Comparison of ENCODE assay signal across 7 cellular contexts in genomic region chr3:158802399-158803023, GRCh38. TPM values are rescaled to one million over a fixed set of nuclear protein-coding genes. Genes with fewer than 3 reads are reported as not detected.
DNase-seq lines count a peak whose midpoint lies in the region; ATAC-seq, FAIRE-seq and TF ChIP-seq lines count a peak whose summit lies in the region.

No MANE protein-coding gene starts in this region.

- no peak overlapping the region for H2BK5ac ChIP-seq in trophoblast cell (ENCODE audit: low read depth, low read length, poor library complexity)

- CTCF ChIA-PET in activated CD4-positive, alpha-beta memory T cell treated with anti-CD3 and anti-CD28 coated beads for 36 hours (lab: Charles Lee) = interaction anchor here (1.2 to 4.9 kb wide), 5 partner anchors 9 to 159 kb away, joined by 3 to 40 read pairs (median 14); partner anchors contain the start of gene GFM1

- ATAC-seq in GM21528 (IDR thresholded peaks at IDR 0.05; ENCODE audit: low FRiP score, unreplicated experiment) = peak; percentile 48

- H3K36me3 Mint-ChIP-seq in activated CD4-positive, alpha-beta memory T cell treated with anti-CD3 and anti-CD28 coated beads for 36 hours = peaks cover 14% of the 10 kb centered on the region

- no peaks in the 10 kb centered on the region for H3K9me3 ChIP-seq in HUES64 (ENCODE audit: insufficient read depth, low read depth, low read length)
- H3K9me3 ChIP-seq in trophoblast cell (ENCODE audit: insufficient read depth, low read depth, low read length) = peaks cover 3% of the 10 kb centered on the region

- no peak overlapping the region for H3K27ac ChIP-seq in HUES64 (ENCODE audit: low read depth, low read length)
- no peak overlapping the region for H3K27ac ChIP-seq in trophoblast cell (ENCODE audit: low read depth, low read length)

- H3K14ac ChIP-seq in trophoblast cell (ENCODE audit: low read length) = peak overlapping the region; percentile 23

- H3K79me2 ChIP-seq in trophoblast cell (ENCODE audit: control insufficient read depth, insufficient read depth, low read length, poor library complexity) = peaks cover 4% of the 10 kb centered on the region

- H3K18ac ChIP-seq in trophoblast cell (ENCODE audit: low read length) = no peak overlapping the region

- no peak overlapping the region for H2BK12ac ChIP-seq in trophoblast cell (ENCODE audit: low read length)

- POLR2A ChIA-PET in activated CD4-positive, alpha-beta memory T cell treated with anti-CD3 and anti-CD28 coated beads for 36 hours (lab: Charles Lee) = interaction anchor here (1.2 to 1.5 kb wide), 2 partner anchors 10 to 158 kb away, joined by 3 to 6 read pairs; partner anchors contain the start of gene GFM1

- 30% methylated on average over 23 of the region's 23 CpGs for WGBS in HUES64
- no CpG with 5 or more reads among the region's 23 CpGs for WGBS in trophoblast cell (ENCODE audit: extremely low coverage, insufficient coverage, insufficient read length)

- no peak overlapping the region for H3K4ac ChIP-seq in trophoblast cell (ENCODE audit: low read depth, low read length)

- H3K27ac Mint-ChIP-seq in activated CD4-positive, alpha-beta memory T cell treated with anti-CD3 and anti-CD28 coated beads for 36 hours = peak overlapping the region; percentile 18

- peaks cover 23% of the 10 kb centered on the region for H3K4me1 Mint-ChIP-seq in activated CD4-positive, alpha-beta memory T cell treated with anti-CD3 and anti-CD28 coated beads for 36 hours (ENCODE audit: low read depth)

- FAIRE-seq in GM12892 (lab: Jason Lieb, UNC) = peak; percentile 53

- H3K23ac ChIP-seq in trophoblast cell (ENCODE audit: low read length) = no peak overlapping the region

- H4K8ac ChIP-seq in trophoblast cell (ENCODE audit: low read depth, low read length) = peak overlapping the region; percentile 78

- H2AFZ ChIP-seq in trophoblast cell (ENCODE audit: insufficient read depth, low read length, poor library complexity) = peak overlapping the region; percentile 86

- intact Hi-C loops in activated CD4-positive, alpha-beta memory T cell treated with anti-CD3 and anti-CD28 coated beads for 36 hours (cut with micrococcal nuclease) = loop anchor here (5.0 to 10.0 kb wide), 3 partner anchors 160 to 1762 kb away; partner anchors contain the start of genes GFM1, IFT80, KPNA4 and SMC4

- H2AK5ac ChIP-seq in trophoblast cell (ENCODE audit: low read length) = no peak overlapping the region

- peak; percentile 15 for DNase-seq in GM12892 (ENCODE audit: insufficient read length)
- peak; percentile 21 for DNase-seq in activated CD4-positive, alpha-beta memory T cell treated with anti-CD3 and anti-CD28 coated beads for 36 hours
- peak; percentile 42 for DNase-seq in globus pallidus (ENCODE audit: low spot score)
- DNase-seq in trophoblast cell = peak in 1 of 2 donors; percentile 51
- no peak for DNase-seq in EL

- H3K4me3 ChIP-seq in HUES64 (ENCODE audit: low read length) (peak overlapping the region; percentile 88), trophoblast cell (ENCODE audit: low read depth, low read length) (peak overlapping the region; percentile 83)

- TF ChIP-seq POLR2A in GM12892 (IDR thresholded peaks at IDR 0.05; ENCODE audit: low read depth, low read length) = no peak

- H3K4me1 ChIP-seq in HUES64 (ENCODE audit: insufficient read depth, low read length) = peaks cover 4% of the 10 kb centered on the region; the same call in 1 of the 2 replicates
- peaks cover 0 to 2% of the 10 kb centered on the region in 2 experiments for H3K4me1 ChIP-seq in trophoblast cell (ENCODE audit: control insufficient read depth in 1 of 2, insufficient read depth in 2 of 2, low read length in 2 of 2)

- H3K79me1 ChIP-seq in trophoblast cell (ENCODE audit: low read length) = peaks cover 6% of the 10 kb centered on the region

- H3K4me2 ChIP-seq in trophoblast cell (ENCODE audit: low read length) = peak overlapping the region; percentile 89

- H3K4me3 Mint-ChIP-seq in activated CD4-positive, alpha-beta memory T cell treated with anti-CD3 and anti-CD28 coated beads for 36 hours = peak overlapping the region; percentile 86

- H3K27me3 Mint-ChIP-seq in activated CD4-positive, alpha-beta memory T cell treated with anti-CD3 and anti-CD28 coated beads for 36 hours = no peaks in the 10 kb centered on the region

- H3K9ac ChIP-seq in HUES64 (ENCODE audit: low read depth, low read length) (peak overlapping the region; percentile 63; the same call in 1 of the 2 replicates), trophoblast cell (ENCODE audit: low read length) (peak overlapping the region; percentile 88)

- H4K12ac ChIP-seq in trophoblast cell (ENCODE audit: low read depth, low read length) = peak overlapping the region; percentile 35

- H3K9me3 Mint-ChIP-seq in activated CD4-positive, alpha-beta memory T cell treated with anti-CD3 and anti-CD28 coated beads for 36 hours = no peaks in the 10 kb centered on the region

- H3K36me3 ChIP-seq in HUES64 (ENCODE audit: insufficient read depth, low read length) = no peaks in the 10 kb centered on the region
- no peaks in the 10 kb centered on the region for H3K36me3 ChIP-seq in trophoblast cell (ENCODE audit: control insufficient read depth in 1 of 2, insufficient read depth in 2 of 2, low read length in 2 of 2)

- peak overlapping the region; percentile 29 for H4K91ac ChIP-seq in trophoblast cell (ENCODE audit: low read depth, low read length)

- H3K27me3 ChIP-seq in HUES64 (ENCODE audit: insufficient read depth, low read length) (peaks cover 40% of the 10 kb centered on the region), trophoblast cell (ENCODE audit: insufficient read depth, low read length) (no peaks in the 10 kb centered on the region)

- peak overlapping the region; percentile 12 for H2BK120ac ChIP-seq in trophoblast cell (ENCODE audit: insufficient read depth, low read length, poor library complexity)

RNA-seq across cellular contexts. Expression of gene MFSD1, which starts 0.7 kb away (rescaled TPM):
- 24.4 TPM for polyA plus RNA-seq in GM12892 (2012; ENCODE audit: missing spikeins)
- 8.9 TPM for polyA plus RNA-seq in HUES64 (2013, experiment 1 of 2)
- 7.9 TPM for polyA plus RNA-seq in HUES64 (2013, experiment 2 of 2)
- 10 to 100 TPM; 11.9 to 12.4 TPM for total RNA-seq in activated CD4-positive, alpha-beta memory T cell treated with anti-CD3 and anti-CD28 coated beads for 36 hours
- polyA plus RNA-seq in trophoblast cell (2013) = 14.3 and 15.6 TPM in 2 replicates
